Comparison of ENCODE assay signal across 13 cellular contexts in genomic region chr10:110758898-110759297, GRCh38.
DNase-seq lines count a peak whose midpoint lies in the region; ATAC-seq, FAIRE-seq and TF ChIP-seq lines count a peak whose summit lies in the region.
"Had no signal": no experiment of that assay in that cellular context is flagged by ENCODE, and none has a peak within 500 bp of the region (broad histone marks: within the 10 kb centered on the region; RNA-seq: fewer than 3 reads in every experiment).

No MANE protein-coding gene starts in this region.

- H3K9me3 ChIP-seq in breast epithelium = no peaks in the 10 kb centered on the region
- H3K9me3 ChIP-seq: A549, upper lobe of right lung had no signal

- POLR2A ChIA-PET in MCF 10A (lab: Yijun Ruan, JAX) = interaction anchor here (0.7 kb wide), 1 partner anchor 67 kb away, joined by 3 read pairs; no protein-coding TSS in a partner anchor

- H3K9me3 Mint-ChIP-seq in MCF 10A (ENCODE audit: unreplicated experiment) = no peaks in the 10 kb centered on the region
- peaks cover 8% of the 10 kb centered on the region for H3K9me3 Mint-ChIP-seq in activated T-helper 2 cell treated with anti-CD3 and anti-CD28 coated beads, Interferon-gamma antibody, Interleukin-2, Interleukin-4, amounts not matched to agents 10 μg/mL and 5 μg/mL and 100 μg/mL, durations not matched to agents 14 hours and 24 hours and 36 hours
- H3K9me3 Mint-ChIP-seq: dendritic cell treated with granulocyte-macrophage colony-stimulating factor and Interleukin-4, amounts not matched to agents 40 ng/mL and 50 ng/mL, for 4 days had no signal

- no peak for TF ChIP-seq CTCF in MCF 10A (IDR thresholded peaks at IDR 0.05; ENCODE audit: unreplicated experiment)
- no peak for TF ChIP-seq CTCF in breast epithelium (IDR thresholded peaks at IDR 0.05)
- TF ChIP-seq CTCF in brain microvascular endothelial cell (IDR thresholded peaks at IDR 0.05; ENCODE audit: low read depth, low read length, missing control alignments) = no peak

- H3K4me1 Mint-ChIP-seq in MCF 10A (ENCODE audit: insufficient read depth, unreplicated experiment) = no peaks in the 10 kb centered on the region
- peaks cover 7% of the 10 kb centered on the region for H3K4me1 Mint-ChIP-seq in activated T-helper 2 cell treated with anti-CD3 and anti-CD28 coated beads, Interferon-gamma antibody, Interleukin-2, Interleukin-4, amounts not matched to agents 10 μg/mL and 5 μg/mL and 100 μg/mL, durations not matched to agents 14 hours and 24 hours and 36 hours (ENCODE audit: low read depth)

- no peak overlapping the region for H3K4me3 Mint-ChIP-seq in MCF 10A (ENCODE audit: unreplicated experiment)
- H3K4me3 Mint-ChIP-seq in activated T-helper 2 cell treated with anti-CD3 and anti-CD28 coated beads, Interferon-gamma antibody, Interleukin-2, Interleukin-4, amounts not matched to agents 10 μg/mL and 5 μg/mL and 100 μg/mL, durations not matched to agents 14 hours and 24 hours and 36 hours (ENCODE audit: low read depth) = no peak overlapping the region
- H3K4me3 Mint-ChIP-seq: dendritic cell treated with granulocyte-macrophage colony-stimulating factor and Interleukin-4, amounts not matched to agents 40 ng/mL and 50 ng/mL, for 4 days had no signal

- intact Hi-C loops in MCF 10A (cut with micrococcal nuclease) (no loop called here), breast epithelium (cut with DNase I; ENCODE audit: low total_unique reads) (no loop called here)
- intact Hi-C loops in activated T-helper 2 cell treated with anti-CD3 and anti-CD28 coated beads, Interferon-gamma antibody, Interleukin-2, Interleukin-4, amounts not matched to agents 10 μg/mL and 5 μg/mL and 100 μg/mL, durations not matched to agents 14 hours and 24 hours and 36 hours (cut with micrococcal nuclease) = no loop called here

- peak; percentile 19 for DNase-seq in MCF 10A (ENCODE audit: unreplicated experiment)
- DNase-seq in breast epithelium (ENCODE audit: low spot score in 2 of 2) = no peak
- DNase-seq in brain microvascular endothelial cell = peak; percentile 67
- peak; percentile 42 for DNase-seq in kidney glomerular epithelial cell (lab: John Stamatoyannopoulos, UW)
- peak; percentile 75 for DNase-seq in urothelium cell line (ENCODE audit: low spot score)
- DNase-seq in activated T-helper 2 cell treated with anti-CD3 and anti-CD28 coated beads, Interferon-gamma antibody, Interleukin-2, Interleukin-4, amounts not matched to agents 10 μg/mL and 5 μg/mL and 100 μg/mL, durations not matched to agents 14 hours and 24 hours and 36 hours (ENCODE audit: low spot score) = no peak
- DNase-seq: NCI-H1694 treated with DMSO at 0.1 percent for 48 hours, upper lobe of right lung had no signal

- no peaks in the 10 kb centered on the region for H3K27me3 Mint-ChIP-seq in MCF 10A (ENCODE audit: insufficient read depth, unreplicated experiment)
- H3K27me3 Mint-ChIP-seq in activated T-helper 2 cell treated with anti-CD3 and anti-CD28 coated beads, Interferon-gamma antibody, Interleukin-2, Interleukin-4, amounts not matched to agents 10 μg/mL and 5 μg/mL and 100 μg/mL, durations not matched to agents 14 hours and 24 hours and 36 hours (ENCODE audit: low read depth) = peaks cover 2% of the 10 kb centered on the region

- H3K4me1 ChIP-seq in breast epithelium = peaks cover 0 to 5% of the 10 kb centered on the region in 2 donors
- H3K4me1 ChIP-seq: A549, upper lobe of right lung had no signal

- H3K27me3 ChIP-seq in breast epithelium (no peaks in the 10 kb centered on the region), brain microvascular endothelial cell (replicated peaks) (no peaks in the 10 kb centered on the region)

- in situ Hi-C loops in brain microvascular endothelial cell (cut with HindIII; ENCODE audit: low pct_ligation_motif_present, low sequenced_read_pairs) = no loop called here

- CTCF ChIA-PET in MCF 10A (lab: Yijun Ruan, JAX) = interaction anchor here (0.7 to 1.2 kb wide), 5 partner anchors 13 to 148 kb away, joined by 3 to 6 read pairs (median 3); no protein-coding TSS in a partner anchor

- H3K27ac ChIP-seq in breast epithelium (peak overlapping the region in 1 of 2 donors; percentile 4), brain microvascular endothelial cell (peak overlapping the region; percentile 36)
- H3K27ac ChIP-seq: A549, upper lobe of right lung had no signal

- ATAC-seq in GM19324 (IDR thresholded peaks at IDR 0.05; ENCODE audit: low FRiP score, unreplicated experiment) = no peak
- no peak for ATAC-seq in HG02571 (IDR thresholded peaks at IDR 0.05; ENCODE audit: unreplicated experiment)
- ATAC-seq: A549, left lobe of liver, upper lobe of right lung had no signal

- BruUV-seq in MCF 10A (replicated peaks; lab: Mats Ljungman, UMichigan) = no TSS peak

- H3K36me3 Mint-ChIP-seq in MCF 10A (ENCODE audit: insufficient read depth, unreplicated experiment) = no peaks in the 10 kb centered on the region
- peaks cover 4% of the 10 kb centered on the region for H3K36me3 Mint-ChIP-seq in activated T-helper 2 cell treated with anti-CD3 and anti-CD28 coated beads, Interferon-gamma antibody, Interleukin-2, Interleukin-4, amounts not matched to agents 10 μg/mL and 5 μg/mL and 100 μg/mL, durations not matched to agents 14 hours and 24 hours and 36 hours (ENCODE audit: low read depth)

- no peak for TF ChIP-seq POLR2A in breast epithelium (IDR thresholded peaks at IDR 0.05)

- no peak overlapping the region for H3K27ac Mint-ChIP-seq in MCF 10A (ENCODE audit: low read depth, unreplicated experiment)
- H3K27ac Mint-ChIP-seq in activated T-helper 2 cell treated with anti-CD3 and anti-CD28 coated beads, Interferon-gamma antibody, Interleukin-2, Interleukin-4, amounts not matched to agents 10 μg/mL and 5 μg/mL and 100 μg/mL, durations not matched to agents 14 hours and 24 hours and 36 hours = no peak overlapping the region
- H3K27ac Mint-ChIP-seq: dendritic cell treated with granulocyte-macrophage colony-stimulating factor and Interleukin-4, amounts not matched to agents 40 ng/mL and 50 ng/mL, for 4 days had no signal

- H3K36me3 ChIP-seq in breast epithelium (no peaks in the 10 kb centered on the region), brain microvascular endothelial cell (replicated peaks) (no peaks in the 10 kb centered on the region)
- H3K36me3 ChIP-seq: upper lobe of right lung had no signal

- FAIRE-seq in urothelium cell line (lab: Jason Lieb, UNC) = peak; percentile 81
- FAIRE-seq: A549 had no signal

- no peak overlapping the region for H3K4me3 ChIP-seq in breast epithelium
- no peak overlapping the region for H3K4me3 ChIP-seq in brain microvascular endothelial cell (ENCODE audit: low read depth, low read length)
- H3K4me3 ChIP-seq: A549, upper lobe of right lung had no signal

Comparison
In these comparisons a context has a peak if more than half of its experiments do, and no peak if none do; other contexts are left out.
1. DNase-seq: peak in MCF 10A (single experiment), brain microvascular endothelial cell (single experiment), kidney glomerular epithelial cell (single experiment) and urothelium cell line (single experiment); none in breast epithelium (0 of 2) and activated T-helper 2 cell treated with anti-CD3 and anti-CD28 coated beads, Interferon-gamma antibody, Interleukin-2, Interleukin-4, amounts not matched to agents 10 μg/mL and 5 μg/mL and 100 μg/mL, durations not matched to agents 14 hours and 24 hours and 36 hours (single experiment).